30 cellular contexts compared by ENCODE assay signal in the genomic region with DNA sequence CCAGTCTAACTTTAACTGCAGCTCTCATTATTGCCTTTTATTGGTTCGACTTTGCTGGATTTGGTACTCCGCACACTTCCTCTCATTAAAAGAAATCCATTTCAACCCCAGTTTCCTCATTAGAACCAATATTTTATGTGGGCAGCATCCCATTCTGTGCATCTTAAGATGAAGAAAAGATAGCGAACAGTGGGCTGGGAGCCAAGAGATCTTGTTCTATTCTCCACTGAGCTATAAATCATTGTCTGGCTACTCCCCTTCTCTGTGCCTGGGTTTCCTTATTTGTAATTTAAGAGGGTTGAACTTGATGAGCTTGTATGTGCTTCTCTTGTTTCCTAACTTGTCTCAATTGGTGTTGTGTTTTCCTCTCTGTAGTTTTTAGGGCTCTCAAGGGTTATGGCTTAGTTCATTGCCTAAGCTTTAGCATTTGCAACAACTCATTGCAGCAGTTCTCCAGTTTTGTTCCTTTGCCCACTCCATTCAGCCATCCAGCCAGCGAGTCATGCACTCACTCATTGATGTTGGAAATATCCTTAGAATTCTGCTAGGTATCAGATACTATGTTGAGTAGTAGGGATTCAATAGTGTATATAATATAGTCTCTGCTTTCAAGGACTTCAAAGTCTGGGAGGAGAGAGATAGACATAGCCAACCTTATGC.
DNase-seq lines count a peak whose midpoint lies in the region; ATAC-seq, FAIRE-seq and TF ChIP-seq lines count a peak whose summit lies in the region.
"Had no signal": no experiment of that assay in that cellular context is flagged by ENCODE, and none has a peak within 500 bp of the region (broad histone marks: within the 10 kb centered on the region; RNA-seq: fewer than 3 reads in every experiment).

No MANE protein-coding gene starts in this region.

- H3K9me3 Mint-ChIP-seq in naive thymus-derived CD4-positive, alpha-beta T cell: peaks cover 0 to 14% (median 0%) of the 10 kb centered on the region in 11 donors
- H3K9me3 Mint-ChIP-seq: activated CD4-positive, alpha-beta memory T cell treated with anti-CD3 and anti-CD28 coated beads for 36 hours had no signal

- H3K27me3 Mint-ChIP-seq in naive thymus-derived CD4-positive, alpha-beta T cell: peaks cover 5 to 39% (median 7%) of the 10 kb centered on the region in 5 donors

- DNase-seq in H54 (ENCODE audit: insufficient read length, low spot score): no peak
- peak; percentile 42 for DNase-seq in NCI-H1105 treated with DMSO at 0.1 percent for 48 hours (lab: John Stamatoyannopoulos, UW)
- DNase-seq in skeletal muscle cell (ENCODE audit: low read depth): peak; percentile 23
- no peak for DNase-seq in naive thymus-derived CD4-positive, alpha-beta T cell
- DNase-seq in upper lobe of right lung: no peak
- no peak for DNase-seq in COLO668 (lab: John Stamatoyannopoulos, UW; ENCODE audit: unreplicated experiment)
- DNase-seq: activated CD4-positive, alpha-beta memory T cell treated with anti-CD3 and anti-CD28 coated beads for 36 hours; activated CD4-positive, CD25-positive, alpha-beta regulatory T cell treated with anti-CD3 and anti-CD28 coated beads, Interleukin-2, amount 50 U/mL, for 72 hours; activated naive CD4-positive, alpha-beta T cell; caudate nucleus; DMS153; effector CD8-positive, alpha-beta T cell; foreskin keratinocyte; heart left ventricle; islet precursor cell; KBM-7; left ventricle myocardium inferior; mesenchymal stem cell; NCI-H1694; NCI-H526 treated with DMSO at 0.1 percent for 48 hours; PC-3; stomach; T-helper 2 cell had no signal

- H3K9me3 ChIP-seq in naive thymus-derived CD4-positive, alpha-beta T cell (ENCODE audit: control insufficient read depth in 2 of 3, low read length in 3 of 3): no peaks in the 10 kb centered on the region
- no peaks in the 10 kb centered on the region for H3K9me3 ChIP-seq in upper lobe of right lung
- H3K9me3 ChIP-seq: BLaER1 treated with 17β-estradiol and CSF1 and Interleukin-3, amounts not matched to agents 10 nM and 100 nM; heart left ventricle; left ventricle myocardium inferior; stomach; tibial nerve had no signal

- H3K36me3 ChIP-seq in naive thymus-derived CD4-positive, alpha-beta T cell (ENCODE audit: control insufficient read depth in 2 of 3, insufficient read depth in 3 of 3, low read length in 3 of 3): no peaks in the 10 kb centered on the region
- no peaks in the 10 kb centered on the region for H3K36me3 ChIP-seq in upper lobe of right lung
- H3K36me3 ChIP-seq: BLaER1 treated with 17β-estradiol and CSF1 and Interleukin-3, amounts not matched to agents 10 nM and 100 nM; heart left ventricle; left ventricle myocardium inferior; stomach; tibial nerve had no signal

- H3K4me3 Mint-ChIP-seq in naive thymus-derived CD4-positive, alpha-beta T cell: no peak overlapping the region
- H3K4me3 Mint-ChIP-seq: activated CD4-positive, alpha-beta memory T cell treated with anti-CD3 and anti-CD28 coated beads for 36 hours had no signal

- intact Hi-C loops in naive thymus-derived CD4-positive, alpha-beta T cell (cut with micrococcal nuclease): no loop called here
- intact Hi-C loops in upper lobe of right lung (cut with DNase I): no loop called here

- H3K4me1 ChIP-seq in naive thymus-derived CD4-positive, alpha-beta T cell (ENCODE audit: control insufficient read depth in 2 of 2, insufficient read depth in 2 of 2, low read length in 2 of 2): no peaks in the 10 kb centered on the region
- no peaks in the 10 kb centered on the region for H3K4me1 ChIP-seq in upper lobe of right lung
- H3K4me1 ChIP-seq: parathyroid adenoma had no signal

- TF ChIP-seq CTCF in VCaP (conservative IDR thresholded peaks at IDR 0.05): no peak
- no peak for TF ChIP-seq CTCF in upper lobe of right lung (IDR thresholded peaks at IDR 0.05)

- no peak for ATAC-seq in naive thymus-derived CD4-positive, alpha-beta T cell
- no peak for ATAC-seq in upper lobe of right lung
- ATAC-seq: foreskin keratinocyte, heart left ventricle, PC-3 had no signal

- peaks cover 0 to 4% (median 0%) of the 10 kb centered on the region in 7 donors for H3K4me1 Mint-ChIP-seq in naive thymus-derived CD4-positive, alpha-beta T cell

- peak; percentile 53 for FAIRE-seq in H54 (lab: Jason Lieb, UNC)
- FAIRE-seq: G401.6, H1 had no signal

- TF ChIP-seq POLR2A in H54 (IDR thresholded peaks at IDR 0.05; ENCODE audit: low read depth, low read length): no peak

- H3K27ac ChIP-seq in VCaP (peak overlapping the region; percentile 44), upper lobe of right lung (no peak overlapping the region)
- no peak overlapping the region for H3K27ac ChIP-seq in naive thymus-derived CD4-positive, alpha-beta T cell (ENCODE audit: low read depth, low read length)
- H3K27ac ChIP-seq: BLaER1 treated with 17β-estradiol and CSF1 and Interleukin-3, amounts not matched to agents 10 nM and 100 nM; coronary artery; foreskin keratinocyte; heart left ventricle; left ventricle myocardium inferior; parathyroid adenoma; stomach; tibial nerve had no signal

- H3K4me3 ChIP-seq in skeletal muscle cell (ENCODE audit: low read depth, low read length) (no peak overlapping the region), upper lobe of right lung (no peak overlapping the region)
- no peak overlapping the region for H3K4me3 ChIP-seq in naive thymus-derived CD4-positive, alpha-beta T cell (ENCODE audit: low read length)
- H3K4me3 ChIP-seq: BLaER1 treated with 17β-estradiol and CSF1 and Interleukin-3, amounts not matched to agents 10 nM and 100 nM; coronary artery; heart left ventricle; left ventricle myocardium inferior; stomach; tibial nerve had no signal

- no peak overlapping the region for H3K27ac Mint-ChIP-seq in naive thymus-derived CD4-positive, alpha-beta T cell
- H3K27ac Mint-ChIP-seq: activated CD4-positive, alpha-beta memory T cell treated with anti-CD3 and anti-CD28 coated beads for 36 hours had no signal

- H3K27me3 ChIP-seq in naive thymus-derived CD4-positive, alpha-beta T cell (ENCODE audit: control insufficient read depth in 2 of 2, insufficient read depth in 2 of 2, low read length in 2 of 2): no peaks in the 10 kb centered on the region
- no peaks in the 10 kb centered on the region for H3K27me3 ChIP-seq in upper lobe of right lung
- H3K27me3 ChIP-seq: BLaER1 treated with 17β-estradiol and CSF1 and Interleukin-3, amounts not matched to agents 10 nM and 100 nM; foreskin keratinocyte; heart left ventricle; stomach; tibial nerve had no signal

- no peaks in the 10 kb centered on the region for H3K36me3 Mint-ChIP-seq in naive thymus-derived CD4-positive, alpha-beta T cell
- H3K36me3 Mint-ChIP-seq: activated CD4-positive, alpha-beta memory T cell treated with anti-CD3 and anti-CD28 coated beads for 36 hours had no signal

- CTCF ChIA-PET in naive thymus-derived CD4-positive, alpha-beta T cell (lab: Charles Lee): no interaction called here

- POLR2A ChIA-PET in naive thymus-derived CD4-positive, alpha-beta T cell (lab: Charles Lee): no interaction called here

Comparison
In these comparisons a context has a peak if more than half of its experiments do, and no peak if none do; other contexts are left out.
1. DNase-seq: peak in NCI-H1105 treated with DMSO at 0.1 percent for 48 hours (single experiment) and skeletal muscle cell (single experiment); none in H54 (single experiment), naive thymus-derived CD4-positive, alpha-beta T cell (0 of 9), upper lobe of right lung (single experiment) and COLO668 (single experiment).